ENCODE assay signal across 9 cellular contexts in the genomic region with DNA sequence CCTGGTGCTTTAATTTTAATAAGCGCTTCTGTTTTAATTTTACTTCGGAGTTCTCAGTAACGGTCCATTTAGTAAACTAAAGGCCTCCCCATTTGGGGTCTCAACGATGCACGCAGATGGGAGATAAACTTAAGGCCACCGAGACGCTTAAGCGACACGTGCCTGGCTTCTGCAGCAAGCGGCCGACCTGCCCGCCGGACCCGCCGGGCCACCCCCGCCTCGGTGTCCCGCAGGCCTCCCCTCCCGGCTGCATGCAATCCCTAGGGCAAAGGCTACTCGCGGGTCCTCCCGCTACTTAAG. TPM values are rescaled to one million over a fixed set of nuclear protein-coding genes. Genes with fewer than 3 reads are reported as not detected.
DNase-seq lines count a peak whose midpoint lies in the region; ATAC-seq, FAIRE-seq and TF ChIP-seq lines count a peak whose summit lies in the region.
"Had no signal": no experiment of that assay in that cellular context is flagged by ENCODE, and none has a peak within 500 bp of the region (broad histone marks: within the 10 kb centered on the region; RNA-seq: fewer than 3 reads in every experiment).

No MANE protein-coding gene starts in this region.

- peak; percentile 5 for ATAC-seq in GM21619 (IDR thresholded peaks at IDR 0.05; ENCODE audit: unreplicated experiment)
- ATAC-seq in HG02798 (IDR thresholded peaks at IDR 0.05; ENCODE audit: poor library complexity, unreplicated experiment), result no peak

- H3K9me3 ChIP-seq in SJCRH30 (replicated peaks) (no peaks in the 10 kb centered on the region), small intestine (ENCODE audit: control insufficient read depth, low read depth) (no peaks in the 10 kb centered on the region)

- peak overlapping the region; percentile 87 for H3K4me3 ChIP-seq in ACC112 (ENCODE audit: low read depth, low read length)
- peak overlapping the region; percentile 73 for H3K4me3 ChIP-seq in SJCRH30
- peak overlapping the region; percentile 71 to 91 for H3K4me3 ChIP-seq in foreskin fibroblast (ENCODE audit: low read depth in 1 of 2, low read length in 2 of 2)
- peak overlapping the region; percentile 71 to 75 for H3K4me3 ChIP-seq in small intestine (ENCODE audit: low read depth in 1 of 2, low read length in 2 of 2)

- H3K36me3 ChIP-seq in ACC112 (ENCODE audit: insufficient read depth, low read length), result no peaks in the 10 kb centered on the region
- no peaks in the 10 kb centered on the region for H3K36me3 ChIP-seq in SJCRH30
- H3K36me3 ChIP-seq in small intestine (ENCODE audit: control insufficient read depth in 2 of 2, insufficient read depth in 2 of 2, low read length in 2 of 2), result no peaks in the 10 kb centered on the region

- H3K27ac ChIP-seq in ACC112 (ENCODE audit: low read depth, low read length), result peak overlapping the region; percentile 12; the same call in 1 of the 2 replicates
- H3K27ac ChIP-seq in SJCRH30, result peak overlapping the region; percentile 53
- peak overlapping the region in 1 of 2 donors; percentile 82 for H3K27ac ChIP-seq in small intestine (ENCODE audit: low read depth in 1 of 2, low read length in 1 of 2)

- H3K79me2 ChIP-seq in ACC112 (ENCODE audit: control insufficient read depth, insufficient read depth, low read length, unreplicated experiment), result peaks cover 34% of the 10 kb centered on the region

- no peak for FAIRE-seq in small intestine (lab: Jason Lieb, UNC)
- FAIRE-seq: islet of Langerhans had no signal

- DNase-seq in SJCRH30 (no peak), foreskin fibroblast (no peak), small intestine (no peak), mucosa of gallbladder (ENCODE audit: low spot score) (no peak), epidermal melanocyte (ENCODE audit: insufficient read length, low spot score) (no peak)

- H3K27me3 ChIP-seq in ACC112 (ENCODE audit: insufficient read depth, low read length) (no peaks in the 10 kb centered on the region), SJCRH30 (no peaks in the 10 kb centered on the region), small intestine (ENCODE audit: control insufficient read depth in 2 of 2, insufficient read depth in 2 of 2, low read length in 2 of 2) (no peaks in the 10 kb centered on the region)

- peak overlapping the region; percentile 88 for H2AFZ ChIP-seq in ACC112 (ENCODE audit: low read length, unreplicated experiment)

- TF ChIP-seq CTCF in foreskin fibroblast (IDR thresholded peaks at IDR 0.05; ENCODE audit: low read depth, low read length), result no peak

- 0 to 1% (median 1%) methylated on average over 22 of the region's 22 CpGs for WGBS in small intestine, 3 donors

- peaks cover 4% of the 10 kb centered on the region for H3K4me1 ChIP-seq in ACC112 (ENCODE audit: control insufficient read depth, insufficient read depth, low read length, unreplicated experiment)
- H3K4me1 ChIP-seq in SJCRH30, result peaks cover 4% of the 10 kb centered on the region; the same call in 1 of the 2 replicates
- no peaks in the 10 kb centered on the region for H3K4me1 ChIP-seq in small intestine (ENCODE audit: control insufficient read depth in 2 of 2, insufficient read depth in 1 of 2, low read depth in 1 of 2, low read length in 1 of 2)

RNA-seq across cellular contexts. Expression of gene GCSH, which starts 0.6 kb away (rescaled TPM):
- total RNA-seq in SJCRH30 (2014; rRNA removed; shearing (Covaris generic)), result 54.7 and 56.2 TPM in 2 replicates
- polyA plus RNA-seq in small intestine, result 10 to 100 TPM in 2 of 3 donors, 1 to 10 TPM in 1; 2.7 to 27.9 (median 11.1) TPM
- total RNA-seq in mucosa of gallbladder, result 13.1 TPM

RNA-seq across cellular contexts. Expression of gene C16orf46, which starts 18.6 kb away (rescaled TPM):
- 0.23 and 0.32 TPM in 2 replicates for total RNA-seq in SJCRH30 (2014; rRNA removed; shearing (Covaris generic))
- polyA plus RNA-seq in small intestine, result under 1 TPM in 1 of 3 donors, not detected in 2; 0.54 TPM
- total RNA-seq in mucosa of gallbladder, result 1.2 TPM

RNA-seq across cellular contexts. Expression of gene ATMIN, which starts 60.0 kb away (rescaled TPM):
- 24.2 and 24.3 TPM in 2 replicates for total RNA-seq in SJCRH30 (2014; rRNA removed; shearing (Covaris generic))
- 10 to 100 TPM; 13.5 to 17.4 (median 13.8) TPM for polyA plus RNA-seq in small intestine
- total RNA-seq in mucosa of gallbladder, result 28.9 TPM
